ENCODE assay signal across 17 cellular contexts in the genomic region with DNA sequence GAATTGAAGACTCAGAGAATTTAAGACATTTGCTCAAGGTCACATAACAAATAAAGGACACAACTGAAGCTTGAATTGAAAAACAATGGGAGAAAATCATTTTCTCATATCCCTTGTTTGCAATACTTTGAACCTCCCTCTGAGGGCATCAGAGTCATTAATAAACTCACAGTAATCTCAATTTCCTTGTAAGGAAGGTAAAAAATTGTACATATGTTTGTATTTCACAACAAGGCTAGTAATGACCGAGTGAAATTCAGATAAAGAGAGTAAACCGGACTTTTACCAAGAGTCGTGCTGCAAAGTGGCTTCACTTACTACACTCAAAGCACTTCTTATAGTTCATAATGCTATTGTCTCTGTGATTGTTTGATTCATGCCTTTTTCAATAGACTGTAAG.
DNase-seq lines count a peak whose midpoint lies in the region; ATAC-seq, FAIRE-seq and TF ChIP-seq lines count a peak whose summit lies in the region.
"Had no signal": no experiment of that assay in that cellular context is flagged by ENCODE, and none has a peak within 500 bp of the region (broad histone marks: within the 10 kb centered on the region; RNA-seq: fewer than 3 reads in every experiment).

No MANE protein-coding gene starts in this region.

- no TSS peak for BruUV-seq in mammary epithelial cell (replicated peaks; lab: Mats Ljungman, UMichigan)

- DNase-seq in left ventricle myocardium inferior (no peak), cardiac septum (ENCODE audit: low spot score) (no peak), mammary epithelial cell (peak; percentile 6), kidney (no peak), SIG-M5 (lab: John Stamatoyannopoulos, UW) (no peak), MM.1S (no peak)
- DNase-seq: activated CD8-positive, alpha-beta memory T cell treated with anti-CD3 and anti-CD28 coated beads for 24 hours; foreskin melanocyte; GDM1; left cardiac atrium; NCI-H1105 treated with DMSO at 0.1 percent for 48 hours; NCI-H82; posterior cingulate gyrus; stimulated activated CD4-positive, alpha-beta T cell treated with anti-CD3 and anti-CD28 coated beads, Interleukin-4, amount 100 ng/mL, for 4 hours; T-helper 2 cell had no signal

- CTCF ChIA-PET in mammary epithelial cell (lab: Charles Lee; ENCODE audit: low non-redundant PET) = interaction anchor here (0.6 to 0.9 kb wide), 3 partner anchors 35 to 1994 kb away, joined by 3 to 8 read pairs (median 3); no protein-coding TSS in a partner anchor

- WGBS in mammary epithelial cell (ENCODE audit: low coverage, missing lambda C conversion rate) = 45% methylated on average over 3 of the region's 3 CpGs

- H3K36me3 ChIP-seq in left ventricle myocardium inferior (no peaks in the 10 kb centered on the region), mammary epithelial cell (ENCODE audit: insufficient read depth, low read length) (no peaks in the 10 kb centered on the region), kidney (ENCODE audit: control insufficient read depth in 1 of 2, insufficient read depth in 2 of 2, low read length in 2 of 2) (no peaks in the 10 kb centered on the region), MM.1S (replicated peaks; ENCODE audit: insufficient read depth, low read length) (no peaks in the 10 kb centered on the region)

- no peak for ATAC-seq in GM19035 (IDR thresholded peaks at IDR 0.05; ENCODE audit: unreplicated experiment)
- no peak for ATAC-seq in GM19397 (IDR thresholded peaks at IDR 0.05; ENCODE audit: unreplicated experiment)

- H3K9me3 ChIP-seq in left ventricle myocardium inferior (replicated peaks) (no peaks in the 10 kb centered on the region), mammary epithelial cell (replicated peaks; ENCODE audit: insufficient read depth, low read length) (no peaks in the 10 kb centered on the region), kidney (ENCODE audit: control insufficient read depth in 1 of 2, low read length in 2 of 2) (no peaks in the 10 kb centered on the region), MM.1S (replicated peaks; ENCODE audit: insufficient read depth, low read length) (no peaks in the 10 kb centered on the region)

- in situ Hi-C loops in mammary epithelial cell (cut with MboI; ENCODE audit: low sequenced_read_pairs in 2 of 2) = loop anchor here in 1 of 2 donors (25.0 kb wide), 1 partner anchor 671 kb away; a partner anchor contains a TSS

- H3K9me2 ChIP-seq in MM.1S (replicated peaks; ENCODE audit: insufficient read depth, low read length) = no peaks in the 10 kb centered on the region

- H2AFZ ChIP-seq in mammary epithelial cell (ENCODE audit: low read depth, low read length) = no peak overlapping the region
- no peak overlapping the region for H2AFZ ChIP-seq in MM.1S (ENCODE audit: low read length)

- no peaks in the 10 kb centered on the region for H3F3A ChIP-seq in MM.1S (ENCODE audit: insufficient read depth, low read length)

- FAIRE-seq in kidney (lab: Jason Lieb, UNC) = peak; percentile 83

- peak; percentile 20 for TF ChIP-seq CTCF in left ventricle myocardium inferior (IDR thresholded peaks at IDR 0.05; ENCODE audit: borderline replicate concordance)
- peak; percentile 17 to 34 for TF ChIP-seq CTCF in mammary epithelial cell (conservative IDR thresholded peaks at IDR 0.05 in 1 of 2, IDR thresholded peaks at IDR 0.05 in 1 of 2; ENCODE audit: extremely low read depth in 1 of 2, insufficient read depth in 1 of 2, low read depth in 1 of 2, low read length in 2 of 2)
- TF ChIP-seq CTCF in kidney (IDR thresholded peaks at IDR 0.05; ENCODE audit: borderline replicate concordance, extremely low read depth, insufficient read depth) = peak; percentile 4
- no peak for TF ChIP-seq CTCF in MM.1S (IDR thresholded peaks at IDR 0.05; ENCODE audit: low read length)

- H3K4me2 ChIP-seq in mammary epithelial cell (ENCODE audit: insufficient read depth, low read depth, low read length) (no peak overlapping the region), MM.1S (ENCODE audit: low read depth, low read length) (no peak overlapping the region)

- dilution Hi-C loops in mammary epithelial cell (cut with HindIII; ENCODE audit: low sequenced_read_pairs) = no loop called here

- no peaks in the 10 kb centered on the region for H3K79me2 ChIP-seq in mammary epithelial cell (ENCODE audit: insufficient read depth, low read length)
- H3K79me2 ChIP-seq in MM.1S (ENCODE audit: low read length) = no peaks in the 10 kb centered on the region

- H3K27ac ChIP-seq in left ventricle myocardium inferior (replicated peaks) (no peak overlapping the region), mammary epithelial cell (ENCODE audit: insufficient read depth, low read depth, low read length) (no peak overlapping the region), kidney (ENCODE audit: low read depth in 2 of 2, low read length in 2 of 2) (no peak overlapping the region), MM.1S (ENCODE audit: low read length) (no peak overlapping the region)

- H3K4me1 ChIP-seq in left ventricle myocardium inferior = no peaks in the 10 kb centered on the region
- no peaks in the 10 kb centered on the region for H3K4me1 ChIP-seq in mammary epithelial cell (ENCODE audit: insufficient read depth, low read length)
- no peaks in the 10 kb centered on the region for H3K4me1 ChIP-seq in kidney (ENCODE audit: control insufficient read depth in 1 of 2, insufficient read depth in 1 of 2, low read depth in 1 of 2, low read length in 2 of 2)
- H3K4me1 ChIP-seq in MM.1S (ENCODE audit: low read length) = 0 out of 2 replicates have a peak, but pooled peaks cover 6% of the 10 kb centered on the region

- H4K20me1 ChIP-seq in mammary epithelial cell (ENCODE audit: insufficient read depth, low read length) = no peaks in the 10 kb centered on the region
- no peaks in the 10 kb centered on the region for H4K20me1 ChIP-seq in MM.1S (ENCODE audit: insufficient read depth, low read length)

- no peak overlapping the region for H3K9ac ChIP-seq in mammary epithelial cell (ENCODE audit: insufficient read depth, low read length)
- H3K9ac ChIP-seq in kidney (ENCODE audit: low read length in 2 of 2) = no peak overlapping the region
- H3K9ac ChIP-seq in MM.1S (ENCODE audit: low read length) = no peak overlapping the region

- H3K27me3 ChIP-seq in left ventricle myocardium inferior (ENCODE audit: low read depth) (peaks cover 6% of the 10 kb centered on the region), mammary epithelial cell (ENCODE audit: insufficient read depth, low read length) (no peaks in the 10 kb centered on the region), MM.1S (replicated peaks; ENCODE audit: insufficient read depth, low read length) (no peaks in the 10 kb centered on the region)

- no peak overlapping the region for H3K4me3 ChIP-seq in left ventricle myocardium inferior
- no peak overlapping the region for H3K4me3 ChIP-seq in mammary epithelial cell (replicated peaks in 1 of 3; ENCODE audit: insufficient read depth in 1 of 3, low read depth in 2 of 3, low read length in 3 of 3)
- H3K4me3 ChIP-seq in kidney (ENCODE audit: low read length in 2 of 2) = peak overlapping the region in 1 of 2 donors; percentile 10
- no peak overlapping the region for H3K4me3 ChIP-seq in MM.1S (ENCODE audit: low read length)

- intact Hi-C loops in left ventricle myocardium inferior (cut with micrococcal nuclease) (no loop called here), cardiac septum (cut with DNase I) (loop anchor here (10.0 kb wide), 1 partner anchor 159 kb away; no protein-coding TSS in a partner anchor), mammary epithelial cell (cut with micrococcal nuclease) (loop anchor here (1.0 to 10.0 kb wide), 4 partner anchors 163 to 889 kb away; a partner anchor contains a TSS), kidney (cut with DNase I) (no loop called here)

Comparison
In these comparisons a context has a peak if more than half of its experiments do, and no peak if none do; other contexts are left out.
1. intact Hi-C loops: an anchor here in cardiac septum (10.0 kb wide) and mammary epithelial cell (1.0 to 10.0 kb wide); none called in left ventricle myocardium inferior and kidney.